Comparison of ENCODE assay signal across 8 cellular contexts in the genomic region with DNA sequence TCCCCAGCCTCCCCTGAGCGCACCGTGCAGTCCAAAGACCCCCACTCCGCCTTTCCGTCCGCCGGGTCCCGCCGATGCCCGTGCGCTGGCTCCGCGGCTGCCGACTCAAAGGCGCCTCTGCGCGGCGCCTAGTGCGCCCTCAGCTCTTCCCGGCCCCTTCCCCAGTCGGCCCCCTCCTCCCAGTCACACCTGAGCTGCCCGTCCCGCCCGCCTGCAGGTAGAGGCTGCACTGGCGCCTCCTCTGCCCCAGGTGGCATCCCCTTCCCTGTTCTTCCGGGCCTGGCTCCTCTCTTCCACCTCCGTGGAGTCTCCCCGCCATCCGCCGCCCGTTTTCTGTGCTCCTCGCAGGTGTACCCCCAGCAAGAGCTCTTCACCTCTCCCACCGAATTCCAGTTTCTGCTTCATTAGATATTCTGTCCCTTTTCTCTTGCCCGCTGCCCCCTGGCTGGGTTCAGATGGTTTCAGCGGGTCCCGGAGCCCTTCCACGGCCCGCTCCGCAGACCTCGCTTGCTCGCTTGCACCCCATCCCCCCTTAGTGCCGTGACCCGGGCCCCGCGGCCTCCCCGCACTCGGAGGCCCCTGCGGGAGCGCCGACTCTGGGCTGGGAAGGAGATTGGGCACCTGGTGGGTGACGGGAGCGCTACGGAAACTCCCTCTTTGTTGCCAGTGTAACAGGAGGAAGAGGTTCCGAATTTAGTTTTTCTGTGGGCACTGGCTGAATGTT. TPM values are rescaled to one million over a fixed set of nuclear protein-coding genes. Genes with fewer than 3 reads are reported as not detected.
DNase-seq lines count a peak whose midpoint lies in the region; ATAC-seq and TF ChIP-seq lines count a peak whose summit lies in the region.

No MANE protein-coding gene starts in this region.

- DNase-seq in A673 (ENCODE audit: low spot score) (peak; percentile 34), NCI-H774 (lab: John Stamatoyannopoulos, UW) (peak; percentile 54)
- DNase-seq in activated T-cell treated with anti-CD3 and anti-CD28 coated beads, Interleukin-2, amount 50 U/mL, for 4 hours = peak; percentile 25
- DNase-seq in stimulated activated naive CD4-positive, alpha-beta T cell treated with Interleukin-2 at 50 U/mL for 16 hours (lab: John Stamatoyannopoulos, UW) = peak; percentile 34

- H3K27me3 ChIP-seq in A673 (replicated peaks; ENCODE audit: insufficient read depth, low read depth, low read length, poor library complexity) (peaks cover 6% of the 10 kb centered on the region), muscle layer of duodenum (ENCODE audit: low read depth, low read length) (no peaks in the 10 kb centered on the region)

- H3K4me3 ChIP-seq in A673 (ENCODE audit: low read depth, low read length, poor library complexity, severe bottlenecking) = peak overlapping the region; percentile 72
- H3K4me3 ChIP-seq in muscle layer of duodenum (ENCODE audit: low read depth in 1 of 2, low read length in 2 of 2) = peak overlapping the region; percentile 77 to 96

- CTCF ChIA-PET in A673 (lab: Charles Lee) = no interaction called here

- 0 out of 2 replicates have a peak, but pooled peaks have one; percentile 9 for TF ChIP-seq CTCF in A673 (conservative IDR thresholded peaks at IDR 0.05; ENCODE audit: low read depth, low read length)

- no peaks in the 10 kb centered on the region for H3K9me3 ChIP-seq in A673 (ENCODE audit: low read depth, low read length, poor library complexity, severe bottlenecking)
- no peaks in the 10 kb centered on the region for H3K9me3 ChIP-seq in muscle layer of duodenum (ENCODE audit: control insufficient read depth in 1 of 2, low read length in 2 of 2)

- H3K36me3 ChIP-seq in A673 (ENCODE audit: insufficient read depth, low read length, poor library complexity, severe bottlenecking) (no peaks in the 10 kb centered on the region), muscle layer of duodenum (ENCODE audit: control insufficient read depth in 1 of 2, insufficient read depth in 2 of 2, low read length in 2 of 2) (no peaks in the 10 kb centered on the region)

- peaks cover 14% of the 10 kb centered on the region for H3K4me1 Mint-ChIP-seq in activated T-cell treated with anti-CD3 and anti-CD28 coated beads, Interleukin-2, amount 50 U/mL, for 4 hours (ENCODE audit: low read depth)

- H3K27ac ChIP-seq in A673 (ENCODE audit: low read depth, low read length, poor library complexity, severe bottlenecking) = peak overlapping the region; percentile 2
- H3K27ac ChIP-seq in muscle layer of duodenum (ENCODE audit: low read length) = peak overlapping the region; percentile 70

- H3K9me3 Mint-ChIP-seq in activated T-cell treated with anti-CD3 and anti-CD28 coated beads, Interleukin-2, amount 50 U/mL, for 4 hours = no peaks in the 10 kb centered on the region

- H3K36me3 Mint-ChIP-seq in activated T-cell treated with anti-CD3 and anti-CD28 coated beads, Interleukin-2, amount 50 U/mL, for 4 hours (ENCODE audit: insufficient read depth) = no peaks in the 10 kb centered on the region

- intact Hi-C loops in A673 (cut with micrococcal nuclease; ENCODE audit: unreplicated experiment) = no loop called here

- no TSS peak for BruUV-seq in A673 (replicated peaks; lab: Mats Ljungman, UMichigan)

- H3K4me1 ChIP-seq in A673 (ENCODE audit: insufficient read depth, low read length, poor library complexity, severe bottlenecking) (peaks cover 3% of the 10 kb centered on the region), muscle layer of duodenum (ENCODE audit: control insufficient read depth in 1 of 2, insufficient read depth in 2 of 2, low read length in 2 of 2) (peaks cover 0 to 21% of the 10 kb centered on the region in 2 donors)

- peak overlapping the region; percentile 89 for H3K4me3 Mint-ChIP-seq in activated T-cell treated with anti-CD3 and anti-CD28 coated beads, Interleukin-2, amount 50 U/mL, for 4 hours

- POLR2A ChIA-PET in A673 (lab: Charles Lee; ENCODE audit: low non-redundant PET) = interaction anchor here (0.7 kb wide), 1 partner anchor 191 kb away, joined by 3 read pairs; no protein-coding TSS in a partner anchor

- peaks cover 5% of the 10 kb centered on the region for H3K27me3 Mint-ChIP-seq in activated T-cell treated with anti-CD3 and anti-CD28 coated beads, Interleukin-2, amount 50 U/mL, for 4 hours (ENCODE audit: low read depth)

- ATAC-seq in GM18867 (IDR thresholded peaks at IDR 0.05; ENCODE audit: unreplicated experiment) (peak; percentile 13), HG03196 (IDR thresholded peaks at IDR 0.05; ENCODE audit: unreplicated experiment) (peak; percentile 20), esophagus mucosa (peak; percentile 67)
- ATAC-seq in activated T-cell treated with anti-CD3 and anti-CD28 coated beads, Interleukin-2, amount 50 U/mL, for 4 hours = peak; percentile 7 to 19

RNA-seq across cellular contexts. Expression of gene SLC44A1, which starts 0.7 kb away (rescaled TPM):
- total RNA-seq in A673 (2021) = 9.4 and 11.9 TPM in 2 replicates
- total RNA-seq in activated T-cell treated with anti-CD3 and anti-CD28 coated beads, Interleukin-2, amount 50 U/mL, for 4 hours = 1 to 10 TPM; 4.0 to 5.4 (median 4.1) TPM
- total RNA-seq in esophagus mucosa = 49.5 TPM

Comparison
In these comparisons a context has a peak if more than half of its experiments do, and no peak if none do; other contexts are left out.
1. Peak in every context shown above with its lines: DNase-seq, ATAC-seq, H3K4me3 ChIP-seq and H3K27ac ChIP-seq.
2. ATAC-seq: peak in every context shown above with its lines; median percentile 67 in esophagus mucosa; 20 in HG03196; 13 in GM18867; 13 in activated T-cell treated with anti-CD3 and anti-CD28 coated beads, Interleukin-2, amount 50 U/mL, for 4 hours.